ENCODE assay signal across 9 cellular contexts in the genomic region with DNA sequence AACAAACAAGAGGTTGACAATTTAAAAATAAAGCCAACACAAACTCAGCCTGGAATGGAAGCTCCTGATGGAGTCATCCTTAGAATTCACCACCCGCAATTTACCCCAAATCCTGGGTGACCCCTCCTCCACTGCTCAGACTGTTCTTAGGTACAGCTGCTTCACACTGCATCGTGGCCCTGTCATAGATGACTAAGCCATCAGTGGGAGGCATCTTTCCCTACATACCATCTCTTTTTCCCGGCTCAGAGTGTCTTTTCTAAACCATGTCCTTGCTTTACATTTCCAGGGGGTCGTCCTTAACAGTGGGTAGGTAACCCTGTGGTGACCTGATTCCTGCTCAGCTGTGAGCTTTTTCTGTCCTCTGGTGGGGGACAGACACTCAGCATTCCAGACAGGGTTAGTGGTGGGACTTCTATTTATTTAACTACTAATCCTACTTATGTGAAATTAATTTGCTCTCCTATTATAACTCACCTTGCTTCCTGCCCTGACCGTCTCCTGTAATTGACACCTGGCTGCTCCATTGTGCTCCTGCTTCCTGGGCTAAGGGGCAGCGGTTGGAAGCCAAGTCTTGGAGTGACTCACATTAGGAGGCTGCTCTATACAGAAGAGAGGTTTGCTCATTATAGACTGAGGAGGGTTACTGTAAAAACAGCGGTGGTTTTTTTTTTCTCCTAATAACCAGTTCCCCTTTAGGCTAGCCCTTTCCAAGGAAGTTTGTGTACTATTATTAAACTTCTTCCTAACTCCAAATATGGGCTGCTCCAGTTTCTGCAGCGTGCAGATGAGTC. TPM values are rescaled to one million over a fixed set of nuclear protein-coding genes. Genes with fewer than 3 reads are reported as not detected.
DNase-seq lines count a peak whose midpoint lies in the region; ATAC-seq and TF ChIP-seq lines count a peak whose summit lies in the region.
"Had no signal": no experiment of that assay in that cellular context is flagged by ENCODE, and none has a peak within 500 bp of the region (broad histone marks: within the 10 kb centered on the region; RNA-seq: fewer than 3 reads in every experiment).

No MANE protein-coding gene starts in this region.

- H3K4me1 ChIP-seq in psoas muscle, result peaks cover 5% of the 10 kb centered on the region

- no peaks in the 10 kb centered on the region for H3K36me3 ChIP-seq in psoas muscle (ENCODE audit: insufficient read depth in 1 of 2, low read depth in 1 of 2)
- H3K36me3 ChIP-seq: thyroid gland had no signal

- H3K4me3 ChIP-seq in psoas muscle, result no peak overlapping the region
- H3K4me3 ChIP-seq: thyroid gland had no signal

- no peak overlapping the region for H3K27ac ChIP-seq in psoas muscle
- H3K27ac ChIP-seq: thyroid gland had no signal

- H3K27me3 ChIP-seq in psoas muscle (ENCODE audit: insufficient read depth in 3 of 3, low read length in 2 of 3), result no peaks in the 10 kb centered on the region
- H3K27me3 ChIP-seq: thyroid gland had no signal

- ATAC-seq in esophagus mucosa (peak; percentile 78), psoas muscle (peak; percentile 62 to 68 (median 64))

- intact Hi-C loops in psoas muscle (cut with DNase I), result no loop called here

- DNase-seq in H4 (ENCODE audit: low spot score), result peak; percentile 40
- peak; percentile 61 for DNase-seq in NCI-H226
- no peak for DNase-seq in psoas muscle
- DNase-seq in NCI-H1092 (lab: John Stamatoyannopoulos, UW), result no peak
- no peak for DNase-seq in DMS79 treated with DMSO at 0.1 percent for 48 hours (lab: John Stamatoyannopoulos, UW)
- no peak for DNase-seq in Kasumi-1 (lab: John Stamatoyannopoulos, UW)
- DNase-seq in ureter (ENCODE audit: low spot score), result no peak

- TF ChIP-seq CTCF in psoas muscle (IDR thresholded peaks at IDR 0.05), result no peak

- H3K9me3 ChIP-seq in psoas muscle, result no peaks in the 10 kb centered on the region
- H3K9me3 ChIP-seq: thyroid gland had no signal

- WGBS in psoas muscle, 3 donors, result 46 to 56% (median 50%) methylated on average over 8 of the region's 8 CpGs

RNA-seq across cellular contexts. Expression of a gene that starts 40.6 kb away (rescaled TPM):
- total RNA-seq in H4 (2014; rRNA removed; shearing (Covaris generic)), result 3.4 and 4.2 TPM in 2 replicates
- total RNA-seq in esophagus mucosa, result 1.5 TPM
- total RNA-seq in psoas muscle, result 10 to 100 TPM in 1 of 4 donors, 1 to 10 TPM in 3; 1.7 to 13.2 (median 3.8) TPM
- 1 to 10 TPM in 2 of 3 donors, under 1 TPM in 1; 0.46 to 1.6 (median 1.2) TPM for polyA plus RNA-seq in psoas muscle
- 25.8 TPM for total RNA-seq in ureter

Comparison
In these comparisons a context has a peak if more than half of its experiments do, and no peak if none do; other contexts are left out.
1. DNase-seq: peak in H4 (single experiment) and NCI-H226 (single experiment); none in psoas muscle (0 of 2), NCI-H1092 (single experiment), DMS79 treated with DMSO at 0.1 percent for 48 hours (single experiment), Kasumi-1 (0 of 2) and ureter (single experiment).